27 cellular contexts compared by ENCODE assay signal in the genomic region with DNA sequence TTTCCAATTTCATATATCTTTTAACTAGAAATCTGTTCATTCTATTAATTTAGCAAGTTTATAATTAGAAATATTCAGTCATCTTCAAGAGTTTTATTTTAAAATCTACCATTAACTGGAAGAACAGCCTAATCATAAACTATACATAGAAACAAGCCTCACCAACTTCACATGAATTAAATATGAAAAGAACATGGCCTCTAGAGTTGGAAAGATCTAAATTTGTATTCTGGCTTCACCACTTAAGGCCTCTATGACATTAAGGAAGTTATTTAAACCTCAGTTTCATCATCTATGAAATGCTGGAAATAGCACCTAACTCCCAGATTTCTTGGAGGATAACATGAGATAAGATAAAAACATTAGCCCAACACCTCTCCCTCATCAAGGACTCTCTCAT. TPM values are rescaled to one million over a fixed set of nuclear protein-coding genes. Genes with fewer than 3 reads are reported as not detected.
"Had no signal": no experiment of that assay in that cellular context is flagged by ENCODE, and none has a peak within 500 bp of the region (broad histone marks: within the 10 kb centered on the region; RNA-seq: fewer than 3 reads in every experiment).

No MANE protein-coding gene starts in this region.

- H3K4me3 ChIP-seq: colonic mucosa, coronary artery, dorsolateral prefrontal cortex, esophagus muscularis mucosa, esophagus squamous epithelium, gastrocnemius medialis, gastroesophageal sphincter, heart left ventricle, heart right ventricle had no signal

- H3K27ac ChIP-seq: colonic mucosa, coronary artery, dorsolateral prefrontal cortex, epithelial cell of prostate, esophagus muscularis mucosa, esophagus squamous epithelium, foreskin keratinocyte, gastroesophageal sphincter, heart left ventricle, heart right ventricle had no signal

- DNase-seq: colonic mucosa; cortex of kidney; dermis blood vessel endothelial cell; dorsolateral prefrontal cortex; effector CD4-positive, alpha-beta T cell; effector CD8-positive, alpha-beta T cell; effector memory CD4-positive, alpha-beta T cell; effector memory CD8-positive, alpha-beta T cell; endodermal cell; erythroblast; esophagus squamous epithelium; foreskin fibroblast; foreskin keratinocyte; foreskin melanocyte; gastrocnemius medialis; glutamatergic neuron; head of caudate nucleus; heart left ventricle; heart right ventricle had no signal

- H3K9me3 ChIP-seq: colonic mucosa, esophagus muscularis mucosa, esophagus squamous epithelium, gastrocnemius medialis, gastroesophageal sphincter, heart left ventricle, heart right ventricle had no signal

- H3K4me1 ChIP-seq: colonic mucosa, esophagus muscularis mucosa, esophagus squamous epithelium, foreskin keratinocyte, gastrocnemius medialis, gastroesophageal sphincter, heart left ventricle, heart right ventricle had no signal

- H3K36me3 ChIP-seq: colonic mucosa, esophagus muscularis mucosa, esophagus squamous epithelium, gastrocnemius medialis, gastroesophageal sphincter, heart left ventricle, heart right ventricle had no signal

- ATAC-seq: effector memory CD8-positive, alpha-beta T cell; esophagus mucosa; foreskin keratinocyte; gastroesophageal sphincter; heart left ventricle; heart right ventricle had no signal

- H3K27me3 ChIP-seq: colonic mucosa, dorsolateral prefrontal cortex, esophagus muscularis mucosa, esophagus squamous epithelium, foreskin keratinocyte, gastrocnemius medialis, gastroesophageal sphincter, heart left ventricle, heart right ventricle had no signal

RNA-seq across cellular contexts. Expression of a gene that starts 51.4 kb away (rescaled TPM):
- total RNA-seq: dermis blood vessel endothelial cell, dermis microvascular lymphatic vessel endothelial cell, endothelial cell of umbilical vein, foreskin keratinocyte, glomerular endothelial cell had no signal
- polyA plus RNA-seq: endothelial cell of umbilical vein had no signal
